Comparison of ENCODE assay signal across 8 cellular contexts in the genomic region with DNA sequence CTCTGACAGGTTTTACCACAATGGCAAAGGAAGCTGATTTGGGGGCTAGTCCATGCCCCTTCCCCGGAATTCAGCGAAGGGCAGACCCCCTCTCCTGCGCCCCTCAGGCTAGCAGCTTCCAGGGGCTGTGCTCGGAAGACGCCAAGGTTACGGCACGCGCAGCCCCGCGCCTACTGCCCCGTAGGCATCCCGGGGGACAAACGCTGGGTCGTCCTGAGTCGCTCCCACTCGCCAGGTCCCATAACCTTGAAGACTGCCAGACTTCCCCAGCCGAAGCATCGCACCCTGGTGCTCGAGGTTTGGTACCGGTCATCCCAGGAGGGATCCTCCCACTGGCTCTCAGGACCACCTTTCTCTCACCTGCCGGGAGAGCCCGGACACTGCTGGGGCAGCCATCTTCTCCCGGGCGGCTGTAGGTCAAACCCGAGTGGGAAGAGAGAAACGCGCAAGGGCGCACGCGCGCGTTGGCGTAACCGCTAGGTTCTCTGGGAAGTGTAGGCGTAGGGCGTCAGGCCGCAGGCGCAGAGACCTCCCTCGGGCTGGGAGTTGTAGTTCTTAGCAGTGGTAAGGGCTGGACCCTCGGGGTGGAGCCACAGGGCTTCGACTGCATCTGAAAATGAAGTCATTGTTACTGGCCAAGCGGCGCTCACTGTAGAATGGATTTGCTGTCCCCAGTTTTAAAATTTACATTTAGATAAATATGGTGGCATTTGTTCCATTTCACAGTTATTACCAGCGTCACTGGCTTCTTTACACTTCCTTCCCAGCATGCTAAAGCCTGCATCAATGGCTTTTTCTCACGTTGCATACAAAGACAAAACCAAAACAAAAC. TPM values are rescaled to one million over a fixed set of nuclear protein-coding genes. Genes with fewer than 3 reads are reported as not detected.
A peak's percentile ranks its signal among the peaks of the same experiment; 100 is the strongest.
DNase-seq lines count a peak whose midpoint lies in the region; ATAC-seq and TF ChIP-seq lines count a peak whose summit lies in the region.

A gene with protein sequence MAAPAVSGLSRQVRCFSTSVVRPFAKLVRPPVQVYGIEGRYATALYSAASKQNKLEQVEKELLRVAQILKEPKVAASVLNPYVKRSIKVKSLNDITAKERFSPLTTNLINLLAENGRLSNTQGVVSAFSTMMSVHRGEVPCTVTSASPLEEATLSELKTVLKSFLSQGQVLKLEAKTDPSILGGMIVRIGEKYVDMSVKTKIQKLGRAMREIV (minus strand): TSS at position 437 of the 832 bp plus-strand sequence. CDS start 41 bp downstream, at position 396.

- H2AFZ ChIP-seq in SK-N-SH (ENCODE audit: low read depth) = peak within 1 kb of the TSS; percentile 99

- peak within 1 kb of the TSS; percentile 88 for H3K9ac ChIP-seq in SK-N-SH

- no peaks in the 10 kb centered on the region for H4K20me1 ChIP-seq in SK-N-SH (ENCODE audit: insufficient read depth)

- no peak for TF ChIP-seq CTCF in SK-N-SH (IDR thresholded peaks at IDR 0.05)
- no peak for TF ChIP-seq CTCF in gastroesophageal sphincter (IDR thresholded peaks at IDR 0.05)
- no peak for TF ChIP-seq CTCF in neutrophil (IDR thresholded peaks at IDR 0.05)

- POLR2A ChIA-PET in SK-N-SH (lab: Yijun Ruan, JAX) = no interaction called here

- CTCF ChIA-PET in SK-N-SH (lab: Yijun Ruan, JAX) = interaction anchor here (1.4 to 3.0 kb wide), 3 partner anchors 8 to 310 kb away, joined by 3 to 18 read pairs (median 7); no protein-coding TSS in a partner anchor

- peaks cover 35% of the 10 kb centered on the region for H3K79me2 ChIP-seq in SK-N-SH (ENCODE audit: insufficient read depth)

- H3K4me1 ChIP-seq in SK-N-SH (ENCODE audit: control insufficient read depth in 1 of 2, insufficient read depth in 2 of 2, low read depth in 1 of 2, low read length in 1 of 2) = peaks cover 8 to 12% of the 10 kb centered on the region in 2 experiments; a peak in 3 of 4 replicates
- peaks cover 0 to 29% (median 9%) of the 10 kb centered on the region in 3 donors for H3K4me1 ChIP-seq in gastroesophageal sphincter
- peaks cover 17 to 19% of the 10 kb centered on the region in 2 experiments for H3K4me1 ChIP-seq in neutrophil (ENCODE audit: control insufficient read depth in 1 of 2, insufficient read depth in 1 of 2, low read depth in 1 of 2, low read length in 1 of 2)

- peak; percentile 99 for ATAC-seq in HG02571 (IDR thresholded peaks at IDR 0.05; ENCODE audit: unreplicated experiment)
- ATAC-seq in gastroesophageal sphincter = peak; percentile 100

- peak within 1 kb of the TSS; percentile 39 to 78; a peak in 3 of 4 replicates for H3K27ac ChIP-seq in SK-N-SH (ENCODE audit: low read depth in 2 of 2, low read length in 1 of 2)
- H3K27ac ChIP-seq in gastroesophageal sphincter = peak within 1 kb of the TSS; percentile 61 to 92 (median 86)
- peak within 1 kb of the TSS; percentile 63 for H3K27ac ChIP-seq in neutrophil
- H3K27ac ChIP-seq in substantia nigra (ENCODE audit: low read depth, low read length, poor library complexity, severe bottlenecking) = peak within 1 kb of the TSS; percentile 89

- 3% methylated on average over 35 of the region's 45 CpGs for WGBS in SK-N-SH (ENCODE audit: low lambda C conversion rate)
- WGBS in gastroesophageal sphincter (ENCODE audit: low coverage in 1 of 2), 2 donors = 0 to 1% methylated on average over 9 to 12 of the region's 45 CpGs

- H3K9me2 ChIP-seq in SK-N-SH = no peaks in the 10 kb centered on the region

- peak within 1 kb of the TSS; percentile 90 for H3K4me2 ChIP-seq in SK-N-SH

- H3K4me3 ChIP-seq in SK-N-SH (ENCODE audit: low read depth in 2 of 2, low read length in 1 of 2) (peak within 1 kb of the TSS; percentile 98), gastroesophageal sphincter (peak within 1 kb of the TSS; percentile 59 to 74), neutrophil (ENCODE audit: low read depth in 1 of 2, low read length in 1 of 2) (peak within 1 kb of the TSS; percentile 85 to 95)

- peaks cover 12% of the 10 kb centered on the region for H3F3A ChIP-seq in SK-N-SH (replicated peaks; ENCODE audit: insufficient read depth)

- TF ChIP-seq RAD21 in SK-N-SH (IDR thresholded peaks at IDR 0.05; ENCODE audit: low read length) = no peak

- H3K36me3 ChIP-seq in SK-N-SH (replicated peaks in 1 of 2; ENCODE audit: control insufficient read depth in 1 of 2, insufficient read depth in 2 of 2, low read length in 1 of 2) (peaks cover 28 to 29% of the 10 kb centered on the region in 2 experiments), gastroesophageal sphincter (peaks cover 0 to 27% of the 10 kb centered on the region in 2 donors), neutrophil (peaks cover 28% of the 10 kb centered on the region)

- no peak for TF ChIP-seq EP300 in SK-N-SH (IDR thresholded peaks at IDR 0.05; ENCODE audit: borderline replicate concordance in 1 of 2, low read depth in 1 of 2, low read length in 1 of 2)
- TF ChIP-seq EP300 in gastroesophageal sphincter (IDR thresholded peaks at IDR 0.05) = no peak

- DNase-seq in GM04504 (ENCODE audit: low read depth) = peak; percentile 93
- peak; percentile 94 for DNase-seq in NCI-H1048 (lab: John Stamatoyannopoulos, UW)
- peak; percentile 92 for DNase-seq in SK-N-SH
- peak; percentile 96 for DNase-seq in activated naive CD4-positive, alpha-beta T cell treated with anti-CD3 and anti-CD28 coated beads, Interleukin-2, amount 50 U/mL, for 16 hours
- DNase-seq in substantia nigra (lab: John Stamatoyannopoulos, UW) = peak; percentile 82 to 99 (median 96)

- TF ChIP-seq POLR2A in gastroesophageal sphincter (IDR thresholded peaks at IDR 0.05) = peak; percentile 64 to 68

- H3K9me3 ChIP-seq in SK-N-SH (no peaks in the 10 kb centered on the region), gastroesophageal sphincter (no peaks in the 10 kb centered on the region), neutrophil (no peaks in the 10 kb centered on the region)

- no peaks in the 10 kb centered on the region for H3K27me3 ChIP-seq in SK-N-SH (ENCODE audit: insufficient read depth)
- H3K27me3 ChIP-seq in gastroesophageal sphincter = no peaks in the 10 kb centered on the region
- H3K27me3 ChIP-seq in neutrophil = no peaks in the 10 kb centered on the region

TF ChIP-seq in SK-N-SH, 30 proteins besides CTCF, POLR2A, EP300 and RAD21 (continues in another document):
- TF ChIP-seq, protein P1, sequence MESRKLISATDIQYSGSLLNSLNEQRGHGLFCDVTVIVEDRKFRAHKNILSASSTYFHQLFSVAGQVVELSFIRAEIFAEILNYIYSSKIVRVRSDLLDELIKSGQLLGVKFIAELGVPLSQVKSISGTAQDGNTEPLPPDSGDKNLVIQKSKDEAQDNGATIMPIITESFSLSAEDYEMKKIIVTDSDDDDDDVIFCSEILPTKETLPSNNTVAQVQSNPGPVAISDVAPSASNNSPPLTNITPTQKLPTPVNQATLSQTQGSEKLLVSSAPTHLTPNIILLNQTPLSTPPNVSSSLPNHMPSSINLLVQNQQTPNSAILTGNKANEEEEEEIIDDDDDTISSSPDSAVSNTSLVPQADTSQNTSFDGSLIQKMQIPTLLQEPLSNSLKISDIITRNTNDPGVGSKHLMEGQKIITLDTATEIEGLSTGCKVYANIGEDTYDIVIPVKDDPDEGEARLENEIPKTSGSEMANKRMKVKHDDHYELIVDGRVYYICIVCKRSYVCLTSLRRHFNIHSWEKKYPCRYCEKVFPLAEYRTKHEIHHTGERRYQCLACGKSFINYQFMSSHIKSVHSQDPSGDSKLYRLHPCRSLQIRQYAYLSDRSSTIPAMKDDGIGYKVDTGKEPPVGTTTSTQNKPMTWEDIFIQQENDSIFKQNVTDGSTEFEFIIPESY (IDR thresholded peaks at IDR 0.05; ENCODE audit: borderline replicate concordance, low read depth) = no peak
- TF ChIP-seq FOXJ3 (CRISPR knock-in tag; IDR thresholded peaks at IDR 0.05) = no peak
- TF ChIP-seq TAF1 (IDR thresholded peaks at IDR 0.05; ENCODE audit: borderline replicate concordance, low read depth, low read length) = peak; percentile 72
- TF ChIP-seq MEF2A (IDR thresholded peaks at IDR 0.05; ENCODE audit: borderline replicate concordance, low read depth) = no peak
- no peak for TF ChIP-seq TEAD4 (IDR thresholded peaks at IDR 0.05; ENCODE audit: borderline replicate concordance, insufficient read depth)
- no peak for TF ChIP-seq RXRA (IDR thresholded peaks at IDR 0.05; ENCODE audit: borderline replicate concordance, low read depth)
- TF ChIP-seq RCOR1 (IDR thresholded peaks at IDR 0.05; ENCODE audit: low read length) = no peak
- no peak for TF ChIP-seq GABPA (IDR thresholded peaks at IDR 0.05; ENCODE audit: low read depth)
- no peak for TF ChIP-seq FOSL2 (IDR thresholded peaks at IDR 0.05; ENCODE audit: borderline replicate concordance, low read depth)
- peak; percentile 93 for TF ChIP-seq YY1 (IDR thresholded peaks at IDR 0.05; ENCODE audit: low read depth)
- no peak for TF ChIP-seq NFIC (IDR thresholded peaks at IDR 0.05; ENCODE audit: borderline replicate concordance)
- TF ChIP-seq RFX5 (IDR thresholded peaks at IDR 0.05; ENCODE audit: low read length) = no peak
- peak; percentile 98 for TF ChIP-seq NRF1 (IDR thresholded peaks at IDR 0.05; ENCODE audit: low read depth, low read length)
- TF ChIP-seq GATA2 (CRISPR knock-in tag; IDR thresholded peaks at IDR 0.05) = no peak
- TF ChIP-seq ELF1 (IDR thresholded peaks at IDR 0.05) = no peak
- TF ChIP-seq, protein P2, sequence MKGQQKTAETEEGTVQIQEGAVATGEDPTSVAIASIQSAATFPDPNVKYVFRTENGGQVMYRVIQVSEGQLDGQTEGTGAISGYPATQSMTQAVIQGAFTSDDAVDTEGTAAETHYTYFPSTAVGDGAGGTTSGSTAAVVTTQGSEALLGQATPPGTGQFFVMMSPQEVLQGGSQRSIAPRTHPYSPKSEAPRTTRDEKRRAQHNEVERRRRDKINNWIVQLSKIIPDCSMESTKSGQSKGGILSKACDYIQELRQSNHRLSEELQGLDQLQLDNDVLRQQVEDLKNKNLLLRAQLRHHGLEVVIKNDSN (IDR thresholded peaks at IDR 0.05; ENCODE audit: borderline replicate concordance, low read depth) = no peak
- TF ChIP-seq, protein P3, sequence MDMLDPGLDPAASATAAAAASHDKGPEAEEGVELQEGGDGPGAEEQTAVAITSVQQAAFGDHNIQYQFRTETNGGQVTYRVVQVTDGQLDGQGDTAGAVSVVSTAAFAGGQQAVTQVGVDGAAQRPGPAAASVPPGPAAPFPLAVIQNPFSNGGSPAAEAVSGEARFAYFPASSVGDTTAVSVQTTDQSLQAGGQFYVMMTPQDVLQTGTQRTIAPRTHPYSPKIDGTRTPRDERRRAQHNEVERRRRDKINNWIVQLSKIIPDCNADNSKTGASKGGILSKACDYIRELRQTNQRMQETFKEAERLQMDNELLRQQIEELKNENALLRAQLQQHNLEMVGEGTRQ (IDR thresholded peaks at IDR 0.05; ENCODE audit: borderline replicate concordance, low read depth, low read length) = no peak
- no peak for TF ChIP-seq FOXM1 (IDR thresholded peaks at IDR 0.05; ENCODE audit: low read depth)
- TF ChIP-seq JUND (IDR thresholded peaks at IDR 0.05) = no peak
- peak; percentile 72 for TF ChIP-seq CHD2 (IDR thresholded peaks at IDR 0.05; ENCODE audit: low read length, partially characterized antibody)

RNA-seq across cellular contexts. Expression of the gene that starts here (rescaled TPM):
- 148 and 167 TPM in 2 replicates for polyA plus RNA-seq in SK-N-SH (2012; rRNA removed)
- 191 and 217 TPM in 2 replicates for polyA plus RNA-seq in SK-N-SH (2012; cell fraction: cytosol; rRNA removed)
- polyA plus RNA-seq in SK-N-SH (2012; cell fraction: nucleus; rRNA removed) = 53.4 and 58.6 TPM in 2 replicates
- total RNA-seq in gastroesophageal sphincter = 100 to 1,000 TPM; 133 to 311 (median 214) TPM

Comparison
In these comparisons a context has a peak if more than half of its experiments do, and no peak if none do; other contexts are left out.
1. Peak in every context shown above with its lines: DNase-seq, ATAC-seq, H3K4me3 ChIP-seq and H3K27ac ChIP-seq.